Comparison of ENCODE assay signal across 13 cellular contexts in genomic region chr6:11218477-11218826, GRCh38. TPM values are rescaled to one million over a fixed set of nuclear protein-coding genes. Genes with fewer than 3 reads are reported as not detected.
DNase-seq lines count a peak whose midpoint lies in the region; ATAC-seq and TF ChIP-seq lines count a peak whose summit lies in the region.
"Had no signal": no experiment of that assay in that cellular context is flagged by ENCODE, and none has a peak within 500 bp of the region (broad histone marks: within the 10 kb centered on the region; RNA-seq: fewer than 3 reads in every experiment).

No MANE protein-coding gene starts in this region.

- no peaks in the 10 kb centered on the region for H3F3A ChIP-seq in GM23338 (replicated peaks; ENCODE audit: low read depth)

- H3K9me3 ChIP-seq in psoas muscle (no peaks in the 10 kb centered on the region), mesenchymal stem cell (ENCODE audit: control insufficient read depth, low read length) (no peaks in the 10 kb centered on the region)

- intact Hi-C loops in CD14-positive monocyte (cut with micrococcal nuclease) = no loop called here
- intact Hi-C loops in activated T-helper 2 cell treated with anti-CD3 and anti-CD28 coated beads, Interferon-gamma antibody, Interleukin-2, Interleukin-4, amounts not matched to agents 10 μg/mL and 5 μg/mL and 100 μg/mL, durations not matched to agents 14 hours and 24 hours and 36 hours (cut with micrococcal nuclease) = loop anchor here (2.0 kb wide), 1 partner anchor 14 kb away; the partner anchor contains the start of gene NEDD9
- intact Hi-C loops in left colon (cut with DNase I, micrococcal nuclease) = no loop called here
- intact Hi-C loops in psoas muscle (cut with DNase I) = no loop called here

- H2AFZ ChIP-seq in mesenchymal stem cell (ENCODE audit: low read depth, low read length) (no peak overlapping the region), GM23338 (no peak overlapping the region)

- H3K4me2 ChIP-seq in mesenchymal stem cell (ENCODE audit: low read length, poor library complexity, severe bottlenecking) = no peak overlapping the region
- H3K4me2 ChIP-seq in GM23338 = no peak overlapping the region

- no peak overlapping the region for H3K9ac ChIP-seq in mesenchymal stem cell (ENCODE audit: low read length)

- H3K9me2 ChIP-seq in GM23338 (ENCODE audit: insufficient read depth) = no peaks in the 10 kb centered on the region

- H4K8ac ChIP-seq in mesenchymal stem cell (ENCODE audit: low read length) = no peak overlapping the region

- H2AK5ac ChIP-seq in mesenchymal stem cell (ENCODE audit: low read length, severe bottlenecking) = no peak overlapping the region

- H3K36me3 Mint-ChIP-seq in CD14-positive monocyte (peaks cover 68 to 69% of the 10 kb centered on the region in 2 donors), GM23338 (ENCODE audit: low read depth) (peaks cover 2% of the 10 kb centered on the region; the same call in 1 of the 3 replicates)
- peaks cover 71% of the 10 kb centered on the region for H3K36me3 Mint-ChIP-seq in activated T-helper 2 cell treated with anti-CD3 and anti-CD28 coated beads, Interferon-gamma antibody, Interleukin-2, Interleukin-4, amounts not matched to agents 10 μg/mL and 5 μg/mL and 100 μg/mL, durations not matched to agents 14 hours and 24 hours and 36 hours (ENCODE audit: low read depth)
- H3K36me3 Mint-ChIP-seq in activated T-cell treated with anti-CD3 and anti-CD28 coated beads, Interleukin-2, amount 50 U/mL, for 4 hours (ENCODE audit: insufficient read depth) = peaks cover 45% of the 10 kb centered on the region

- H3K27me3 ChIP-seq in psoas muscle (ENCODE audit: insufficient read depth in 3 of 3, low read length in 2 of 3) = no peaks in the 10 kb centered on the region
- H3K27me3 ChIP-seq in mesenchymal stem cell (ENCODE audit: control insufficient read depth in 1 of 2, insufficient read depth in 1 of 2, low read length in 2 of 2) = no peaks in the 10 kb centered on the region
- no peaks in the 10 kb centered on the region for H3K27me3 ChIP-seq in GM23338 (ENCODE audit: insufficient read depth)

- H3K27me3 Mint-ChIP-seq in CD14-positive monocyte (ENCODE audit: low read depth in 3 of 3) (peaks cover 0 to 3% (median 2%) of the 10 kb centered on the region in 3 donors), GM23338 (ENCODE audit: insufficient read depth, low read depth, poor library complexity) (no peaks in the 10 kb centered on the region)
- no peaks in the 10 kb centered on the region for H3K27me3 Mint-ChIP-seq in activated T-helper 2 cell treated with anti-CD3 and anti-CD28 coated beads, Interferon-gamma antibody, Interleukin-2, Interleukin-4, amounts not matched to agents 10 μg/mL and 5 μg/mL and 100 μg/mL, durations not matched to agents 14 hours and 24 hours and 36 hours (ENCODE audit: low read depth)
- no peaks in the 10 kb centered on the region for H3K27me3 Mint-ChIP-seq in activated T-cell treated with anti-CD3 and anti-CD28 coated beads, Interleukin-2, amount 50 U/mL, for 4 hours (ENCODE audit: low read depth)

- H3K4me3 Mint-ChIP-seq in CD14-positive monocyte = peak overlapping the region in 1 of 2 donors; percentile 76
- H3K4me3 Mint-ChIP-seq in activated T-helper 2 cell treated with anti-CD3 and anti-CD28 coated beads, Interferon-gamma antibody, Interleukin-2, Interleukin-4, amounts not matched to agents 10 μg/mL and 5 μg/mL and 100 μg/mL, durations not matched to agents 14 hours and 24 hours and 36 hours (ENCODE audit: low read depth) = no peak overlapping the region
- H3K4me3 Mint-ChIP-seq in activated T-cell treated with anti-CD3 and anti-CD28 coated beads, Interleukin-2, amount 50 U/mL, for 4 hours = no peak overlapping the region
- H3K4me3 Mint-ChIP-seq in GM23338 = no peak overlapping the region
- H3K4me3 Mint-ChIP-seq: HFFc6 had no signal

- H2BK15ac ChIP-seq in mesenchymal stem cell (ENCODE audit: low read depth, poor library complexity, severe bottlenecking) = no peak overlapping the region

- H3K9me3 Mint-ChIP-seq in CD14-positive monocyte (peaks cover 0 to 2% (median 0%) of the 10 kb centered on the region in 7 donors), GM23338 (no peaks in the 10 kb centered on the region)
- H3K9me3 Mint-ChIP-seq in activated T-helper 2 cell treated with anti-CD3 and anti-CD28 coated beads, Interferon-gamma antibody, Interleukin-2, Interleukin-4, amounts not matched to agents 10 μg/mL and 5 μg/mL and 100 μg/mL, durations not matched to agents 14 hours and 24 hours and 36 hours = no peaks in the 10 kb centered on the region
- H3K9me3 Mint-ChIP-seq in activated T-cell treated with anti-CD3 and anti-CD28 coated beads, Interleukin-2, amount 50 U/mL, for 4 hours = no peaks in the 10 kb centered on the region
- H3K9me3 Mint-ChIP-seq: HFFc6 had no signal

- ATAC-seq in left colon = peak; percentile 39
- ATAC-seq in psoas muscle = no peak
- no peak for ATAC-seq in activated T-cell treated with anti-CD3 and anti-CD28 coated beads, Interleukin-2, amount 50 U/mL, for 4 hours
- ATAC-seq in GM23338 = no peak

- H3K4me3 ChIP-seq in psoas muscle (no peak overlapping the region), mesenchymal stem cell (ENCODE audit: insufficient read depth in 1 of 2, low read depth in 1 of 2, low read length in 2 of 2) (no peak overlapping the region), GM23338 (no peak overlapping the region)

- H3K4me1 ChIP-seq in psoas muscle (peaks cover 35% of the 10 kb centered on the region), mesenchymal stem cell (ENCODE audit: control insufficient read depth, insufficient read depth, low read depth, low read length) (peaks cover 5% of the 10 kb centered on the region), GM23338 (ENCODE audit: insufficient read depth) (peaks cover 19% of the 10 kb centered on the region)

- H3K4me1 Mint-ChIP-seq in CD14-positive monocyte = peaks cover 50% of the 10 kb centered on the region
- peaks cover 74% of the 10 kb centered on the region for H3K4me1 Mint-ChIP-seq in activated T-helper 2 cell treated with anti-CD3 and anti-CD28 coated beads, Interferon-gamma antibody, Interleukin-2, Interleukin-4, amounts not matched to agents 10 μg/mL and 5 μg/mL and 100 μg/mL, durations not matched to agents 14 hours and 24 hours and 36 hours (ENCODE audit: low read depth)
- H3K4me1 Mint-ChIP-seq in activated T-cell treated with anti-CD3 and anti-CD28 coated beads, Interleukin-2, amount 50 U/mL, for 4 hours (ENCODE audit: low read depth) = peaks cover 50% of the 10 kb centered on the region
- peaks cover 28% of the 10 kb centered on the region for H3K4me1 Mint-ChIP-seq in GM23338

- no peak overlapping the region for H2BK120ac ChIP-seq in mesenchymal stem cell (ENCODE audit: low read depth, low read length)

- H3K79me2 ChIP-seq in GM23338 (replicated peaks; ENCODE audit: insufficient read depth) = peaks cover 6% of the 10 kb centered on the region

- peak overlapping the region in 1 of 2 experiments; percentile 28 for H2BK12ac ChIP-seq in mesenchymal stem cell (ENCODE audit: low read length in 2 of 2)

- H3K14ac ChIP-seq in mesenchymal stem cell (ENCODE audit: low read length in 2 of 2) = no peak overlapping the region

- no peak overlapping the region for H3K18ac ChIP-seq in mesenchymal stem cell (ENCODE audit: low read depth in 1 of 2, low read length in 2 of 2)

- no peaks in the 10 kb centered on the region; the same call in 1 of the 2 replicates for H4K20me1 ChIP-seq in GM23338 (replicated peaks; ENCODE audit: insufficient read depth)

- no peak for TF ChIP-seq CTCF in CD14-positive monocyte (IDR thresholded peaks at IDR 0.05)
- no peak for TF ChIP-seq CTCF in psoas muscle (IDR thresholded peaks at IDR 0.05)
- no peak for TF ChIP-seq CTCF in GM23338 (conservative IDR thresholded peaks at IDR 0.05; ENCODE audit: low read depth in 2 of 2)

- peaks cover 52% of the 10 kb centered on the region for H3K79me1 ChIP-seq in mesenchymal stem cell (replicated peaks; ENCODE audit: low read length, poor library complexity, severe bottlenecking)

- H3K36me3 ChIP-seq in psoas muscle (ENCODE audit: insufficient read depth in 1 of 2, low read depth in 1 of 2) (no peaks in the 10 kb centered on the region), mesenchymal stem cell (ENCODE audit: control insufficient read depth in 1 of 2, insufficient read depth in 2 of 2, low read depth in 1 of 2, low read length in 2 of 2) (peaks cover 0 to 18% of the 10 kb centered on the region in 2 experiments), GM23338 (ENCODE audit: insufficient read depth) (peaks cover 5% of the 10 kb centered on the region; the same call in 1 of the 2 replicates)

- no peak overlapping the region for H3K23ac ChIP-seq in mesenchymal stem cell (ENCODE audit: low read length in 2 of 2)

- H3K27ac Mint-ChIP-seq in CD14-positive monocyte (peak overlapping the region; percentile 82 to 96 (median 92)), GM23338 (no peak overlapping the region)
- H3K27ac Mint-ChIP-seq in activated T-helper 2 cell treated with anti-CD3 and anti-CD28 coated beads, Interferon-gamma antibody, Interleukin-2, Interleukin-4, amounts not matched to agents 10 μg/mL and 5 μg/mL and 100 μg/mL, durations not matched to agents 14 hours and 24 hours and 36 hours = peak overlapping the region; percentile 38
- H3K27ac Mint-ChIP-seq: HFFc6 had no signal

- no peak overlapping the region for H2BK5ac ChIP-seq in mesenchymal stem cell (ENCODE audit: low read depth, low read length, poor library complexity, severe bottlenecking)

- 71 to 82% (median 81%) methylated on average over 2 of the region's 2 CpGs for WGBS in psoas muscle, 3 donors
- 100% methylated on average over 2 of the region's 2 CpGs for WGBS in mesenchymal stem cell

- H3K27ac ChIP-seq in psoas muscle = peak overlapping the region; percentile 67
- H3K27ac ChIP-seq in mesenchymal stem cell (ENCODE audit: low read length, poor library complexity, severe bottlenecking) = no peak overlapping the region
- H3K27ac ChIP-seq in GM23338 (ENCODE audit: low read depth) = no peak overlapping the region
- H3K27ac ChIP-seq: RWPE1 had no signal

- no peak for DNase-seq in CD14-positive monocyte (ENCODE audit: low spot score)
- no peak for DNase-seq in activated T-helper 2 cell treated with anti-CD3 and anti-CD28 coated beads, Interferon-gamma antibody, Interleukin-2, Interleukin-4, amounts not matched to agents 10 μg/mL and 5 μg/mL and 100 μg/mL, durations not matched to agents 14 hours and 24 hours and 36 hours (ENCODE audit: low spot score)
- no peak for DNase-seq in left colon
- DNase-seq in psoas muscle = no peak
- no peak for DNase-seq in iPS-NIHi7 (ENCODE audit: extremely low spot score)
- no peak for DNase-seq in mesenchymal stem cell
- DNase-seq in activated T-cell treated with anti-CD3 and anti-CD28 coated beads, Interleukin-2, amount 50 U/mL, for 4 hours = no peak
- no peak for DNase-seq in GM23338 (ENCODE audit: low spot score)
- DNase-seq: amniotic stem cell, HFFc6, NCI-H1105, NCI-H510A had no signal

- H4K91ac ChIP-seq in mesenchymal stem cell (ENCODE audit: low read length) = no peak overlapping the region

- no peak overlapping the region for H3K4ac ChIP-seq in mesenchymal stem cell (ENCODE audit: low read depth in 1 of 2, low read length in 2 of 2)

RNA-seq across cellular contexts. Expression of gene NEDD9, which starts 14.0 kb away (rescaled TPM):
- 10 to 100 TPM; 18.2 to 33.0 TPM for polyA plus RNA-seq in CD14-positive monocyte
- 34.5 and 35.0 TPM in 2 replicates for total RNA-seq in activated T-helper 2 cell treated with anti-CD3 and anti-CD28 coated beads, Interferon-gamma antibody, Interleukin-2, Interleukin-4, amounts not matched to agents 10 μg/mL and 5 μg/mL and 100 μg/mL, durations not matched to agents 14 hours and 24 hours and 36 hours
- total RNA-seq in left colon = 10 to 100 TPM; 58.9 to 84.8 TPM
- 10 to 100 TPM; 11.2 to 15.7 (median 12.8) TPM for total RNA-seq in psoas muscle
- 10 to 100 TPM in 1 of 3 donors, 1 to 10 TPM in 2; 9.0 to 11.0 (median 10.0) TPM for polyA plus RNA-seq in psoas muscle
- polyA plus RNA-seq in mesenchymal stem cell (2013, experiment 1 of 2) = 6.1 TPM
- polyA plus RNA-seq in mesenchymal stem cell (2013, experiment 2 of 2) = 6.1 TPM
- 10 to 100 TPM; 19.1 to 31.6 (median 31.5) TPM for total RNA-seq in activated T-cell treated with anti-CD3 and anti-CD28 coated beads, Interleukin-2, amount 50 U/mL, for 4 hours
- total RNA-seq in GM23338 (2014; rRNA removed; shearing (Covaris generic)) = 13.0 and 17.4 TPM in 2 replicates
- polyA plus RNA-seq in GM23338 (2016; fragmentation: Nextera tagmentation; extraction: Ambion mirVana) = 4.4 and 5.6 TPM in 2 replicates
